6 cellular contexts compared by ENCODE assay signal in genomic region chr10:97687785-97688781, GRCh38. TPM values are rescaled to one million over a fixed set of nuclear protein-coding genes. Genes with fewer than 3 reads are reported as not detected.
DNase-seq lines count a peak whose midpoint lies in the region; ATAC-seq, FAIRE-seq and TF ChIP-seq lines count a peak whose summit lies in the region.

No MANE protein-coding gene starts in this region.

- peaks cover 32% of the 10 kb centered on the region for H3K79me2 ChIP-seq in K562 (ENCODE audit: control insufficient read depth, insufficient read depth, low read length)
- H3K79me2 ChIP-seq in neural cell (replicated peaks; ENCODE audit: insufficient read depth, low read length), result no peaks in the 10 kb centered on the region

- 28% methylated on average over 14 of the region's 14 CpGs for WGBS in K562 (ENCODE audit: insufficient coverage, low coverage, missing lambda C conversion rate)

- intact Hi-C loops in K562 (cut with micrococcal nuclease), result loop anchor here (10.0 kb wide), 1 partner anchor 113 kb away; the partner anchor contains the start of gene ANKRD2

- H3K27me3 ChIP-seq in HL-60 (ENCODE audit: insufficient read depth, poor library complexity, severe bottlenecking), result no peaks in the 10 kb centered on the region
- no peaks in the 10 kb centered on the region for H3K27me3 ChIP-seq in K562 (ENCODE audit: control insufficient read depth in 2 of 2, insufficient read depth in 2 of 2, low read length in 2 of 2)
- H3K27me3 ChIP-seq in neural cell (ENCODE audit: insufficient read depth, low read depth, low read length), result no peaks in the 10 kb centered on the region

- H3K36me3 ChIP-seq in K562 (ENCODE audit: control insufficient read depth, insufficient read depth, low read length), result no peaks in the 10 kb centered on the region
- H3K36me3 ChIP-seq in neural cell (ENCODE audit: insufficient read depth, low read length), result no peaks in the 10 kb centered on the region

- BruUV-seq in K562 (replicated peaks; lab: Mats Ljungman, UMichigan), result TSS peak; percentile 94

- TF ChIP-seq RAD21 in K562 (CRISPR knock-in tag; conservative IDR thresholded peaks at IDR 0.05 in 1 of 2, IDR thresholded peaks at IDR 0.05 in 1 of 2) (no peak), neural cell (conservative IDR thresholded peaks at IDR 0.05) (no peak)

- H3K4me1 ChIP-seq in K562 (replicated peaks in 1 of 2; ENCODE audit: control insufficient read depth in 2 of 2, insufficient read depth in 2 of 2, low read length in 2 of 2), result peaks cover 41 to 52% of the 10 kb centered on the region in 2 experiments; a peak in 4 of 5 replicates

- H3K9ac ChIP-seq in K562 (ENCODE audit: insufficient read depth in 1 of 2, low read depth in 2 of 2, low read length in 2 of 2) (peak overlapping the region; percentile 87 to 91), neural cell (ENCODE audit: low read length) (peak overlapping the region; percentile 73)

- H3K4me2 ChIP-seq in K562 (ENCODE audit: insufficient read depth, low read length), result peak overlapping the region; percentile 91
- H3K4me2 ChIP-seq in neural cell (ENCODE audit: low read length), result peak overlapping the region; percentile 64

- H3K9me1 ChIP-seq in K562 (ENCODE audit: control insufficient read depth, insufficient read depth, low read length), result no peaks in the 10 kb centered on the region

- CTCF ChIA-PET in K562 (lab: Yijun Ruan, JAX; ENCODE audit: low intra/inter-chr PET ratio), result no interaction called here

- TF ChIP-seq EP300 in K562 (IDR thresholded peaks at IDR 0.05; ENCODE audit: low read length), result no peak
- TF ChIP-seq EP300 in neural cell (conservative IDR thresholded peaks at IDR 0.05; ENCODE audit: poor library complexity, severe bottlenecking), result no peak

- H3K4me3 ChIP-seq in HL-60 (replicated peaks; ENCODE audit: insufficient read depth, low read length) (peak overlapping the region; percentile 70), K562 (peak overlapping the region; percentile 41), neural cell (ENCODE audit: low read length) (peak overlapping the region; percentile 90)

- DNase-seq in HL-60 (ENCODE audit: low read depth in 1 of 2, low spot score in 1 of 2) (peak in 1 of 2 experiments; percentile 6), K562 (ENCODE audit: extremely low read depth in 1 of 4, low spot score in 3 of 4) (peak in 1 of 4 experiments; percentile 38), NCI-H774 (lab: John Stamatoyannopoulos, UW) (no peak)

- H4K20me1 ChIP-seq in K562 (replicated peaks; ENCODE audit: control insufficient read depth, insufficient read depth, low read length) (no peaks in the 10 kb centered on the region; the same call in 1 of the 2 replicates), neural cell (ENCODE audit: insufficient read depth) (no peaks in the 10 kb centered on the region)

- H3K9me2 ChIP-seq in neural cell (ENCODE audit: insufficient read depth, low read length), result no peaks in the 10 kb centered on the region

- ATAC-seq in K562 (no peak), GM21367 (IDR thresholded peaks at IDR 0.05; ENCODE audit: unreplicated experiment) (no peak), HG02588 (IDR thresholded peaks at IDR 0.05; ENCODE audit: unreplicated experiment) (no peak)

- POLR2A ChIA-PET in K562 (lab: Yijun Ruan, JAX), result interaction anchor here (0.7 to 2.5 kb wide), 5 partner anchors 10 to 49 kb away, joined by 3 to 9 read pairs (median 5); partner anchors contain the start of gene ZFYVE27

- in situ Hi-C loops in K562 (cut with MboI), result no loop called here

- H2AFZ ChIP-seq in K562 (ENCODE audit: low read depth, low read length) (peak overlapping the region; percentile 93), neural cell (ENCODE audit: low read depth, low read length) (peak overlapping the region; percentile 88)

- TF ChIP-seq CTCF in HL-60 (IDR thresholded peaks at IDR 0.05; ENCODE audit: insufficient read depth, low read length) (no peak), K562 (IDR thresholded peaks at IDR 0.05 in 2 of 3, conservative IDR thresholded peaks at IDR 0.05 in 1 of 3; ENCODE audit: insufficient read depth in 2 of 3, low read depth in 1 of 3, low read length in 3 of 3) (no peak), neural cell (IDR thresholded peaks at IDR 0.05; ENCODE audit: poor library complexity, severe bottlenecking) (no peak)

- TF ChIP-seq POLR2A in K562 (conservative IDR thresholded peaks at IDR 0.05), result no peak

- no peaks in the 10 kb centered on the region for H3K9me3 ChIP-seq in K562 (replicated peaks; ENCODE audit: control insufficient read depth, insufficient read depth, low read depth, low read length)
- H3K9me3 ChIP-seq in neural cell (ENCODE audit: low read length), result no peaks in the 10 kb centered on the region

- peak; percentile 69 for FAIRE-seq in K562 (lab: Jason Lieb, UNC)

- H3F3A ChIP-seq in neural cell (ENCODE audit: insufficient read depth, low read length, poor library complexity, severe bottlenecking), result peaks cover 6% of the 10 kb centered on the region

- H3K27ac ChIP-seq in HL-60 (replicated peaks), result peak overlapping the region; percentile 54
- H3K27ac ChIP-seq in K562 (ENCODE audit: extremely low read depth, low read depth, low read length), result peak overlapping the region; percentile 97
- no peak overlapping the region for H3K27ac ChIP-seq in neural cell (ENCODE audit: low read length)

RNA-seq across cellular contexts. Expression of gene AVPI1, which starts 1.0 kb away (rescaled TPM):
- 0.67 and 5.0 TPM in 2 replicates for total RNA-seq in K562 (2011; cell fraction: chromatin; rRNA removed; ENCODE audit: low replicate concordance)
- total RNA-seq in K562 (2011; cell fraction: nucleolus; rRNA removed), result 4.2 and 4.7 TPM in 2 replicates
- 3.2 and 4.8 TPM in 2 replicates for total RNA-seq in K562 (2011; cell fraction: nucleoplasm; rRNA removed)
- total RNA-seq in K562 (2014; rRNA removed) (10.4 and 15.9 TPM in 2 replicates), K562 (2014; rRNA removed; fragmentation: Illumina TruSeq; extraction: Trizol) (3.8 and 4.4 TPM in 2 replicates), K562 (2015; rRNA removed; fragmentation: Illumina TruSeq; extraction: Trizol) (7.4 TPM in 2 replicates), K562 (2021) (9.1 and 10.8 TPM in 2 replicates)
- polyA plus RNA-seq in K562 (2011; rRNA removed) (7.5 and 9.9 TPM in 2 replicates), K562 (2014; fragmentation: Illumina TruSeq; extraction: Trizol) (5.8 and 6.6 TPM in 2 replicates), K562 (2014; fragmentation: Nextera tagmentation; extraction: Ambion mirVana) (1 to 10 TPM in 1 of 2 experiments, under 1 TPM in 1; 0.90 to 1.9 TPM), K562 (2014; rRNA removed) (9.5 and 10.4 TPM in 2 replicates), neural cell (0.94 and 1.3 TPM in 2 replicates)
- 10.4 and 19.0 TPM in 2 replicates for polyA plus RNA-seq in K562 (2011; cell fraction: cytosol; rRNA removed)
- polyA plus RNA-seq in K562 (2011; cell fraction: nucleus; rRNA removed), result 4.1 and 5.1 TPM in 2 replicates
- 7.3 and 8.1 TPM in 2 replicates for polyA plus RNA-seq in K562 (2012)
- 3.5 and 4.1 TPM in 2 replicates for polyA minus RNA-seq in K562 (2011; rRNA and poly(A)+ RNA removed)
- 6.7 and 13.0 TPM in 2 replicates for polyA minus RNA-seq in K562 (2011; cell fraction: cytosol; rRNA and poly(A)+ RNA removed)
- 3.0 and 4.2 TPM in 2 replicates for polyA minus RNA-seq in K562 (2011; cell fraction: nucleus; rRNA and poly(A)+ RNA removed)
- polyA minus RNA-seq in neural cell, result 1.5 and 2.5 TPM in 2 replicates

RNA-seq across cellular contexts. Expression of gene MARVELD1, which starts 25.4 kb away (rescaled TPM):
- 10.2 and 12.9 TPM in 2 replicates for total RNA-seq in K562 (2011; cell fraction: chromatin; rRNA removed; ENCODE audit: low replicate concordance)
- total RNA-seq in K562 (2011; cell fraction: nucleolus; rRNA removed), result 11.7 and 12.0 TPM in 2 replicates
- total RNA-seq in K562 (2011; cell fraction: nucleoplasm; rRNA removed), result 13.0 and 16.5 TPM in 2 replicates
- total RNA-seq in K562 (2014; rRNA removed) (2.8 and 5.6 TPM in 2 replicates), K562 (2014; rRNA removed; fragmentation: Illumina TruSeq; extraction: Trizol) (4.2 and 5.3 TPM in 2 replicates), K562 (2015; rRNA removed; fragmentation: Illumina TruSeq; extraction: Trizol) (5.7 and 7.1 TPM in 2 replicates), K562 (2021) (9.8 and 9.9 TPM in 2 replicates)
- polyA plus RNA-seq in K562 (2011; rRNA removed) (9.5 and 14.7 TPM in 2 replicates), K562 (2014; fragmentation: Illumina TruSeq; extraction: Trizol) (8.9 and 12.5 TPM in 2 replicates), K562 (2014; fragmentation: Nextera tagmentation; extraction: Ambion mirVana) (1 to 10 TPM; 2.7 to 3.6 TPM), K562 (2014; rRNA removed) (5.3 and 6.5 TPM in 2 replicates), neural cell (2.3 and 2.4 TPM in 2 replicates)
- 12.4 and 14.2 TPM in 2 replicates for polyA plus RNA-seq in K562 (2011; cell fraction: cytosol; rRNA removed)
- polyA plus RNA-seq in K562 (2011; cell fraction: nucleus; rRNA removed), result 15.4 and 25.9 TPM in 2 replicates
- 9.1 and 11.3 TPM in 2 replicates for polyA plus RNA-seq in K562 (2012)
- 4.9 and 7.2 TPM in 2 replicates for polyA minus RNA-seq in K562 (2011; rRNA and poly(A)+ RNA removed)
- polyA minus RNA-seq in K562 (2011; cell fraction: cytosol; rRNA and poly(A)+ RNA removed), result 7.1 and 7.8 TPM in 2 replicates
- 2.6 and 4.8 TPM in 2 replicates for polyA minus RNA-seq in K562 (2011; cell fraction: nucleus; rRNA and poly(A)+ RNA removed)
- 1.7 TPM in 2 replicates for polyA minus RNA-seq in neural cell

RNA-seq across cellular contexts. Expression of gene PI4K2A, which starts 47.6 kb away (rescaled TPM):
- 13.6 and 25.0 TPM in 2 replicates for total RNA-seq in K562 (2011; cell fraction: chromatin; rRNA removed; ENCODE audit: low replicate concordance)
- 15.9 and 17.7 TPM in 2 replicates for total RNA-seq in K562 (2011; cell fraction: nucleolus; rRNA removed)
- 19.7 and 21.3 TPM in 2 replicates for total RNA-seq in K562 (2011; cell fraction: nucleoplasm; rRNA removed)
- 16.5 and 18.2 TPM in 2 replicates for total RNA-seq in K562 (2014; rRNA removed)
- total RNA-seq in K562 (2014; rRNA removed; fragmentation: Illumina TruSeq; extraction: Trizol), result 11.1 and 11.3 TPM in 2 replicates
- 12.2 and 13.3 TPM in 2 replicates for total RNA-seq in K562 (2015; rRNA removed; fragmentation: Illumina TruSeq; extraction: Trizol)
- 18.6 and 20.1 TPM in 2 replicates for total RNA-seq in K562 (2021)
- 24.2 and 28.4 TPM in 2 replicates for polyA plus RNA-seq in K562 (2011; rRNA removed)
- 27.2 and 28.2 TPM in 2 replicates for polyA plus RNA-seq in K562 (2011; cell fraction: cytosol; rRNA removed)
- 18.6 and 20.6 TPM in 2 replicates for polyA plus RNA-seq in K562 (2011; cell fraction: nucleus; rRNA removed)
- 14.1 and 20.3 TPM in 2 replicates for polyA plus RNA-seq in K562 (2012)
- 18.9 and 20.3 TPM in 2 replicates for polyA plus RNA-seq in K562 (2014; fragmentation: Illumina TruSeq; extraction: Trizol)
- polyA plus RNA-seq in K562 (2014; fragmentation: Nextera tagmentation; extraction: Ambion mirVana), result 1 to 10 TPM; 4.4 to 6.3 TPM
- polyA plus RNA-seq in K562 (2014; rRNA removed), result 16.4 and 18.9 TPM in 2 replicates
- 17.1 and 20.2 TPM in 2 replicates for polyA minus RNA-seq in K562 (2011; rRNA and poly(A)+ RNA removed)
- 8.8 and 12.1 TPM in 2 replicates for polyA minus RNA-seq in K562 (2011; cell fraction: cytosol; rRNA and poly(A)+ RNA removed)
- 5.9 and 7.6 TPM in 2 replicates for polyA minus RNA-seq in K562 (2011; cell fraction: nucleus; rRNA and poly(A)+ RNA removed)
- polyA plus RNA-seq in neural cell, result 14.4 and 17.8 TPM in 2 replicates
- polyA minus RNA-seq in neural cell, result 18.2 and 19.7 TPM in 2 replicates

RNA-seq across cellular contexts. Expression of gene ZFYVE27, which starts 48.8 kb away (rescaled TPM):
- total RNA-seq in K562 (2011; cell fraction: chromatin; rRNA removed; ENCODE audit: low replicate concordance), result 62.2 and 122 TPM in 2 replicates
- 80.7 and 95.2 TPM in 2 replicates for total RNA-seq in K562 (2011; cell fraction: nucleolus; rRNA removed)
- total RNA-seq in K562 (2011; cell fraction: nucleoplasm; rRNA removed), result 68.9 and 79.6 TPM in 2 replicates
- total RNA-seq in K562 (2014; rRNA removed) (15.3 and 16.6 TPM in 2 replicates), K562 (2014; rRNA removed; fragmentation: Illumina TruSeq; extraction: Trizol) (8.8 and 12.5 TPM in 2 replicates), K562 (2015; rRNA removed; fragmentation: Illumina TruSeq; extraction: Trizol) (13.3 and 13.9 TPM in 2 replicates), K562 (2021) (21.4 and 24.0 TPM in 2 replicates)
- polyA plus RNA-seq in K562 (2011; rRNA removed) (21.4 and 22.2 TPM in 2 replicates), K562 (2014; fragmentation: Illumina TruSeq; extraction: Trizol) (15.6 and 16.5 TPM in 2 replicates), K562 (2014; fragmentation: Nextera tagmentation; extraction: Ambion mirVana) (1 to 10 TPM in 1 of 2 experiments, under 1 TPM in 1; 0.81 to 1.2 TPM), K562 (2014; rRNA removed) (21.9 and 24.3 TPM in 2 replicates), neural cell (135 and 151 TPM in 2 replicates)
- polyA plus RNA-seq in K562 (2011; cell fraction: cytosol; rRNA removed), result 18.6 TPM in 2 replicates
- polyA plus RNA-seq in K562 (2011; cell fraction: nucleus; rRNA removed), result 68.2 and 69.3 TPM in 2 replicates
- 12.7 and 25.0 TPM in 2 replicates for polyA plus RNA-seq in K562 (2012)
- 13.3 TPM in 2 replicates for polyA minus RNA-seq in K562 (2011; rRNA and poly(A)+ RNA removed)
- polyA minus RNA-seq in K562 (2011; cell fraction: cytosol; rRNA and poly(A)+ RNA removed), result 8.4 and 12.6 TPM in 2 replicates
- 23.8 and 27.5 TPM in 2 replicates for polyA minus RNA-seq in K562 (2011; cell fraction: nucleus; rRNA and poly(A)+ RNA removed)
- polyA minus RNA-seq in neural cell, result 69.5 and 89.4 TPM in 2 replicates

RNA-seq across cellular contexts. Expression of gene MORN4, which starts 54.8 kb away (rescaled TPM):
- total RNA-seq in K562 (2011; cell fraction: chromatin; rRNA removed; ENCODE audit: low replicate concordance), result 12.5 and 13.3 TPM in 2 replicates
- 9.8 and 11.2 TPM in 2 replicates for total RNA-seq in K562 (2011; cell fraction: nucleolus; rRNA removed)
- total RNA-seq in K562 (2011; cell fraction: nucleoplasm; rRNA removed), result 12.8 and 17.4 TPM in 2 replicates
- 8.8 and 10.9 TPM in 2 replicates for total RNA-seq in K562 (2014; rRNA removed)
- 10.7 and 11.0 TPM in 2 replicates for total RNA-seq in K562 (2014; rRNA removed; fragmentation: Illumina TruSeq; extraction: Trizol)
- 7.1 and 8.3 TPM in 2 replicates for total RNA-seq in K562 (2015; rRNA removed; fragmentation: Illumina TruSeq; extraction: Trizol)
- total RNA-seq in K562 (2021), result 11.4 and 12.1 TPM in 2 replicates
- 23.9 and 27.6 TPM in 2 replicates for polyA plus RNA-seq in K562 (2011; rRNA removed)
- polyA plus RNA-seq in K562 (2011; cell fraction: cytosol; rRNA removed), result 18.1 and 28.7 TPM in 2 replicates
- polyA plus RNA-seq in K562 (2011; cell fraction: nucleus; rRNA removed), result 11.7 and 17.4 TPM in 2 replicates
- polyA plus RNA-seq in K562 (2012), result 13.1 and 15.7 TPM in 2 replicates
- polyA plus RNA-seq in K562 (2014; fragmentation: Illumina TruSeq; extraction: Trizol), result 14.7 and 19.3 TPM in 2 replicates
- polyA plus RNA-seq in K562 (2014; fragmentation: Nextera tagmentation; extraction: Ambion mirVana), result 10 to 100 TPM; 10.4 to 11.7 TPM
- 18.3 and 28.1 TPM in 2 replicates for polyA plus RNA-seq in K562 (2014; rRNA removed)
- 8.1 and 10.0 TPM in 2 replicates for polyA minus RNA-seq in K562 (2011; rRNA and poly(A)+ RNA removed)
- polyA minus RNA-seq in K562 (2011; cell fraction: cytosol; rRNA and poly(A)+ RNA removed), result 3.1 and 4.8 TPM in 2 replicates
- polyA minus RNA-seq in K562 (2011; cell fraction: nucleus; rRNA and poly(A)+ RNA removed), result 1.9 and 3.0 TPM in 2 replicates
- polyA plus RNA-seq in neural cell, result 64.7 and 81.3 TPM in 2 replicates
- polyA minus RNA-seq in neural cell, result 35.3 and 43.2 TPM in 2 replicates
